Comparison of ENCODE assay signal across 8 cellular contexts in genomic region chr2:218068721-218069334, GRCh38. TPM values are rescaled to one million over a fixed set of nuclear protein-coding genes. Genes with fewer than 3 reads are reported as not detected.
DNase-seq lines count a peak whose midpoint lies in the region; ATAC-seq and TF ChIP-seq lines count a peak whose summit lies in the region.
"Not testable (repeated sequence)": the region's sequence is repeated elsewhere in the genome, so short reads cannot be mapped to it uniquely, and the experiment has no call there.

A gene with protein sequence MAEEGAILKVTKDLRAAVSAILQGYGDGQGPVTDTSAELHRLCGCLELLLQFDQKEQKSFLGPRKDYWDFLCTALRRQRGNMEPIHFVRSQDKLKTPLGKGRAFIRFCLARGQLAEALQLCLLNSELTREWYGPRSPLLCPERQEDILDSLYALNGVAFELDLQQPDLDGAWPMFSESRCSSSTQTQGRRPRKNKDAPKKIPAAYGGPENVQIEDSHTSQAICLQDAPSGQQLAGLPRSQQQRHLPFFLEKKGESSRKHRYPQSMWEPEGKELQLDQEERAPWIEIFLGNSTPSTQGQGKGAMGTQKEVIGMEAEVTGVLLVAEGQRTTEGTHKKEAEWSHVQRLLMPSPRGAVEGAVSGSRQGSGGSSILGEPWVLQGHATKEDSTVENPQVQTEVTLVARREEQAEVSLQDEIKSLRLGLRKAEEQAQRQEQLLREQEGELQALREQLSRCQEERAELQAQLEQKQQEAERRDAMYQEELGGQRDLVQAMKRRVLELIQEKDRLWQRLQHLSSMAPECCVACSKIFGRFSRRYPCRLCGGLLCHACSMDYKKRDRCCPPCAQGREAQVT (plus strand): TSS chr2:218069253. CDS start chr2:218070606, 1,353 bp downstream.

- H3K4me1 ChIP-seq in esophagus squamous epithelium: peaks cover 3 to 10% (median 4%) of the 10 kb centered on the region in 3 donors
- H3K4me1 ChIP-seq in muscle layer of duodenum (ENCODE audit: control insufficient read depth in 1 of 2, insufficient read depth in 2 of 2, low read length in 2 of 2): not testable (repeated sequence)

- ATAC-seq in GM21737 (IDR thresholded peaks at IDR 0.05; ENCODE audit: unreplicated experiment): peak; percentile 76

- peak within 1 kb of the TSS; percentile 27 to 64 (median 42) for H3K4me3 ChIP-seq in esophagus squamous epithelium
- H3K4me3 ChIP-seq in muscle layer of duodenum (ENCODE audit: low read depth in 1 of 2, low read length in 2 of 2): peak within 1 kb of the TSS; percentile 52 to 57

- DNase-seq in DMS153 treated with DMSO at 0.1 percent for 48 hours (lab: John Stamatoyannopoulos, UW; ENCODE audit: unreplicated experiment) (peak; percentile 69), KBM-7 (peak; percentile 68), OCI-M1 (lab: John Stamatoyannopoulos, UW) (peak; percentile 84), activated T-cell treated with anti-CD3 and anti-CD28 coated beads for 48 hours (ENCODE audit: low read depth) (peak; percentile 41)
- DNase-seq in esophagus squamous epithelium (lab: John Stamatoyannopoulos, UW): not testable (repeated sequence)
- DNase-seq in stimulated activated CD8-positive, alpha-beta memory T cell treated with anti-CD3 and anti-CD28 coated beads, Interleukin-7, amount 100 ng/mL, for 1 hour (ENCODE audit: low read depth in 2 of 2): peak; percentile 29 to 34

- in situ Hi-C loops in KBM-7 (cut with MboI; ENCODE audit: low pct_unique_long_range_greater_than_20kb, low sequenced_read_pairs): not testable (repeated sequence)

- H3K9me3 ChIP-seq in esophagus squamous epithelium; muscle layer of duodenum (ENCODE audit: control insufficient read depth in 1 of 2, low read length in 2 of 2): not testable (repeated sequence)

- peak within 1 kb of the TSS in 1 of 4 donors; percentile 62 for H3K27ac ChIP-seq in esophagus squamous epithelium
- H3K27ac ChIP-seq in muscle layer of duodenum (ENCODE audit: low read length): not testable (repeated sequence)

- WGBS in esophagus squamous epithelium, 2 donors: 0 to 7% methylated on average over 4 of the region's 15 CpGs

- TF ChIP-seq POLR2A in esophagus squamous epithelium (IDR thresholded peaks at IDR 0.05): not testable (repeated sequence)

- peaks cover 0 to 31% (median 0%) of the 10 kb centered on the region in 4 donors for H3K27me3 ChIP-seq in esophagus squamous epithelium
- not testable (repeated sequence) for H3K27me3 ChIP-seq in muscle layer of duodenum (ENCODE audit: low read depth, low read length)

- TF ChIP-seq CTCF in esophagus squamous epithelium (IDR thresholded peaks at IDR 0.05): peak; percentile 85 to 92 (median 88)

- H3K36me3 ChIP-seq in esophagus squamous epithelium; muscle layer of duodenum (ENCODE audit: control insufficient read depth in 1 of 2, insufficient read depth in 2 of 2, low read length in 2 of 2): not testable (repeated sequence)

- intact Hi-C loops in esophagus squamous epithelium (cut with DNase I): loop anchor here (10.0 kb wide), 1 partner anchor 284 kb away; no protein-coding TSS in a partner anchor

RNA-seq across cellular contexts. Expression of the gene that starts here (rescaled TPM):
- not detected for total RNA-seq in esophagus squamous epithelium
